Comparison of ENCODE assay signal across 9 cellular contexts in the genomic region with DNA sequence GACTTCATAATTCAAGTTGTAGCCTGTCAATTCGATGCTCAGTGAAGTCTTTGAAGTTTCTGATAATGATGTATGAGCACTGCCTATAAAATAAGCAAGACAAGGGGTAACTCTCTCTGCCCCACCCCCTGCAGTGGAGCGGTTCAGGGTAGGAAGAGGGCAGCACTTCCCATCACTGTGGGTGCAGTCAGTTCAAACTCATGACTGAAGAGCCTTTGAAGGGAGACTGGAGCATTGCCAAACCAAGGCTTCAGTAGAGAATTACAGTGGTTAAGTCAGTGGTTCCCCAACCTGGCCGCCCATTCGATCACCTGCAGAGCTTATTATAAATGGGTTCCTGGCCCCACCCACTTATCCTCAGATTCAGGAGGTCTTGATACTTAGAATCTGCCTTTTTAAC.
DNase-seq lines count a peak whose midpoint lies in the region; ATAC-seq and TF ChIP-seq lines count a peak whose summit lies in the region.
"Had no signal": no experiment of that assay in that cellular context is flagged by ENCODE, and none has a peak within 500 bp of the region (broad histone marks: within the 10 kb centered on the region; RNA-seq: fewer than 3 reads in every experiment).

No MANE protein-coding gene starts in this region.

- H3K27ac ChIP-seq in CD4-positive, alpha-beta memory T cell (ENCODE audit: low read depth, low read length): no peak overlapping the region

- H3K9me3 ChIP-seq in CD4-positive, alpha-beta memory T cell (ENCODE audit: control insufficient read depth in 1 of 2, low read length in 2 of 2): no peaks in the 10 kb centered on the region

- no peak for TF ChIP-seq CTCF in foreskin fibroblast (IDR thresholded peaks at IDR 0.05; ENCODE audit: low read depth, low read length)

- H3K4me1 ChIP-seq in CD4-positive, alpha-beta memory T cell (ENCODE audit: insufficient read depth, low read length): peaks cover 9% of the 10 kb centered on the region

- H3K9me3 Mint-ChIP-seq in CD4-positive, alpha-beta memory T cell: no peaks in the 10 kb centered on the region
- H3K9me3 Mint-ChIP-seq in effector memory CD8-positive, alpha-beta T cell: no peaks in the 10 kb centered on the region

- POLR2A ChIA-PET in CD4-positive, alpha-beta memory T cell (lab: Charles Lee; ENCODE audit: partially characterized antibody): no interaction called here

- H3K36me3 ChIP-seq in CD4-positive, alpha-beta memory T cell (ENCODE audit: insufficient read depth, low read length): no peaks in the 10 kb centered on the region

- peak overlapping the region in 2 of 7 donors; percentile 12 to 53 for H3K27ac Mint-ChIP-seq in CD4-positive, alpha-beta memory T cell
- no peak overlapping the region for H3K27ac Mint-ChIP-seq in effector memory CD8-positive, alpha-beta T cell

- peak; percentile 43 to 71 (median 62) for DNase-seq in CD4-positive, alpha-beta memory T cell
- DNase-seq in UCSD-AML1 (lab: John Stamatoyannopoulos, UW; ENCODE audit: unreplicated experiment) (peak; percentile 33), left cardiac atrium (no peak), foreskin fibroblast (no peak)
- DNase-seq in effector memory CD8-positive, alpha-beta T cell: no peak
- DNase-seq: EL had no signal

- CTCF ChIA-PET in CD4-positive, alpha-beta memory T cell (lab: Charles Lee; ENCODE audit: partially characterized antibody): interaction anchor here (1.2 to 2.7 kb wide), 3 partner anchors 9 to 164 kb away, joined by 3 to 14 read pairs (median 5); no protein-coding TSS in a partner anchor

- no peaks in the 10 kb centered on the region for H3K27me3 ChIP-seq in CD4-positive, alpha-beta memory T cell (ENCODE audit: insufficient read depth, low read length)

- H3K27me3 Mint-ChIP-seq in CD4-positive, alpha-beta memory T cell: peaks cover 1 to 2% of the 10 kb centered on the region in 2 donors
- H3K27me3 Mint-ChIP-seq in effector memory CD8-positive, alpha-beta T cell: peaks cover 15 to 21% of the 10 kb centered on the region in 2 donors

- no peak overlapping the region for H3K4me3 ChIP-seq in CD4-positive, alpha-beta memory T cell (ENCODE audit: low read length in 2 of 2)
- no peak overlapping the region for H3K4me3 ChIP-seq in foreskin fibroblast (ENCODE audit: low read depth in 1 of 2, low read length in 2 of 2)

- H3K4me1 Mint-ChIP-seq in CD4-positive, alpha-beta memory T cell: peaks cover 10 to 14% (median 13%) of the 10 kb centered on the region in 4 donors
- H3K4me1 Mint-ChIP-seq in effector memory CD8-positive, alpha-beta T cell (ENCODE audit: low read depth in 2 of 2): no peaks in the 10 kb centered on the region

- H3K36me3 Mint-ChIP-seq in CD4-positive, alpha-beta memory T cell: no peaks in the 10 kb centered on the region
- no peaks in the 10 kb centered on the region for H3K36me3 Mint-ChIP-seq in effector memory CD8-positive, alpha-beta T cell (ENCODE audit: insufficient read depth)

- intact Hi-C loops in CD4-positive, alpha-beta memory T cell (cut with micrococcal nuclease): no loop called here
- intact Hi-C loops in left cardiac atrium (cut with DNase I): no loop called here

- peak overlapping the region in 2 of 8 donors; percentile 11 to 67 for H3K4me3 Mint-ChIP-seq in CD4-positive, alpha-beta memory T cell
- H3K4me3 Mint-ChIP-seq in effector memory CD8-positive, alpha-beta T cell: no peak overlapping the region

- peak; percentile 67 for ATAC-seq in HG02763 (IDR thresholded peaks at IDR 0.05; ENCODE audit: unreplicated experiment)
- ATAC-seq in effector memory CD8-positive, alpha-beta T cell (replicated peaks): peak; percentile 39
- ATAC-seq in left cardiac atrium: no peak
- no peak for ATAC-seq in GM19455 (IDR thresholded peaks at IDR 0.05; ENCODE audit: unreplicated experiment)
- ATAC-seq in HG03095 (IDR thresholded peaks at IDR 0.05; ENCODE audit: unreplicated experiment): no peak

Comparison
In these comparisons a context has a peak if more than half of its experiments do, and no peak if none do; other contexts are left out.
1. DNase-seq: peak in CD4-positive, alpha-beta memory T cell (5 of 5) and UCSD-AML1 (single experiment); none in effector memory CD8-positive, alpha-beta T cell (0 of 3), left cardiac atrium (single experiment) and foreskin fibroblast (0 of 2).
2. ATAC-seq: peak in HG02763 (single experiment) and effector memory CD8-positive, alpha-beta T cell (single experiment); none in left cardiac atrium (0 of 2), GM19455 (single experiment) and HG03095 (single experiment).